In the genomic region with DNA sequence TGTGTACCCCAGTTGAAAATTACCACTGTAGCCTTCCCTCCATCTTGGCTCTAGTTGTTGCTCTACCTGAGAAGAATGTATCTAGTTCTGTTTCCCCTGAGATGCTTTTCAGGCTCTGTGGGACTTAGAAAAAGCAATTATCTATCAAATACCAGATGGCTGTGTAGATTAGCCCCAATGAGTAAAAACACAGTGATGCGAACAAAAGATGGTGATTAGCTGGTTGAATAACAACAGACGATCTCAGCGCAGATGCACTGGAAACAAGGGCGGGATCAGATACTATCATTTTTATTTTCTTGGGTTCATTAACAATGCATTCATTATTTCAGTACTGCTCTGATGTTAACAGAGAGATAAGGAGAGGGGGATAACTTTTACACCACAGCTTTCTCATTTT, we compare ENCODE assay signal across 18 cellular contexts.
"Had no signal": no experiment of that assay in that cellular context is flagged by ENCODE, and none has a peak within 500 bp of the region (broad histone marks: within the 10 kb centered on the region; RNA-seq: fewer than 3 reads in every experiment).

No MANE protein-coding gene starts in this region.

- H3K4me1 ChIP-seq: colonic mucosa, heart right ventricle, psoas muscle, spleen, transverse colon had no signal

- H3K27ac Mint-ChIP-seq: activated CD4-positive, alpha-beta memory T cell treated with anti-CD3 and anti-CD28 coated beads, Interleukin-2, amount 10 ng/mL, durations not matched to agents 7 days and 5 days; activated naive CD8-positive, alpha-beta T cell treated with anti-CD3 and anti-CD28 coated beads, Interleukin-2, amount 50 U/mL, for 24 hours; nephron; stimulated activated memory B cell treated with anti-CD40 and anti-IgM and Interleukin-4, amounts not matched to agents 10 μg/mL and 1 μg/mL and 100 μg/mL, for 72 hours had no signal

- H3K9me3 Mint-ChIP-seq: activated CD4-positive, alpha-beta memory T cell treated with anti-CD3 and anti-CD28 coated beads, Interleukin-2, amount 10 ng/mL, durations not matched to agents 7 days and 5 days; activated naive CD8-positive, alpha-beta T cell treated with anti-CD3 and anti-CD28 coated beads, Interleukin-2, amount 50 U/mL, for 24 hours; stimulated activated memory B cell treated with anti-CD40 and anti-IgM and Interleukin-4, amounts not matched to agents 10 μg/mL and 1 μg/mL and 100 μg/mL, for 72 hours had no signal

- ATAC-seq: activated naive CD8-positive, alpha-beta T cell treated with anti-CD3 and anti-CD28 coated beads, Interleukin-2, amount 50 U/mL, for 24 hours; heart right ventricle; left ventricle myocardium superior; psoas muscle; sciatic nerve; stimulated activated memory B cell treated with anti-CD40 and anti-IgM and Interleukin-4, amounts not matched to agents 10 μg/mL and 1 μg/mL and 100 μg/mL, for 72 hours had no signal

- H3K4me3 Mint-ChIP-seq: activated CD4-positive, alpha-beta memory T cell treated with anti-CD3 and anti-CD28 coated beads, Interleukin-2, amount 10 ng/mL, durations not matched to agents 7 days and 5 days; activated naive CD8-positive, alpha-beta T cell treated with anti-CD3 and anti-CD28 coated beads, Interleukin-2, amount 50 U/mL, for 24 hours; nephron; stimulated activated memory B cell treated with anti-CD40 and anti-IgM and Interleukin-4, amounts not matched to agents 10 μg/mL and 1 μg/mL and 100 μg/mL, for 72 hours had no signal

- DNase-seq: activated CD4-positive, alpha-beta memory T cell treated with anti-CD3 and anti-CD28 coated beads, Interleukin-2, amount 10 ng/mL, durations not matched to agents 7 days and 5 days; activated CD4-positive, alpha-beta T cell treated with anti-CD3 and anti-CD28 coated beads for 1 hour; activated naive CD4-positive, alpha-beta T cell treated with Interleukin-2 at 50 U/mL for 16 hours; activated naive CD8-positive, alpha-beta T cell treated with anti-CD3 and anti-CD28 coated beads, Interleukin-2, amount 50 U/mL, for 24 hours; caudate nucleus; colonic mucosa; foreskin melanocyte; heart right ventricle; left ventricle myocardium superior; mesendoderm; psoas muscle; spleen; stimulated activated CD4-positive, alpha-beta T cell treated with anti-CD3 and anti-CD28 coated beads, Interleukin-1b, Interleukin-23, amount 100 ng/mL, for 48 hours; transverse colon had no signal

- H3K4me3 ChIP-seq: colonic mucosa, heart right ventricle, psoas muscle, spleen, transverse colon had no signal

- H3K27ac ChIP-seq: colonic mucosa, heart right ventricle, psoas muscle, spleen, transverse colon had no signal

- FAIRE-seq: keratinocyte had no signal

- H3K36me3 ChIP-seq: colonic mucosa, heart right ventricle, spleen, transverse colon had no signal

- H3K9me3 ChIP-seq: colonic mucosa, psoas muscle, transverse colon had no signal

- H3K27me3 ChIP-seq: colonic mucosa, heart right ventricle, transverse colon had no signal

- H3K36me3 Mint-ChIP-seq: stimulated activated memory B cell treated with anti-CD40 and anti-IgM and Interleukin-4, amounts not matched to agents 10 μg/mL and 1 μg/mL and 100 μg/mL, for 72 hours had no signal

- H3K4me1 Mint-ChIP-seq: activated CD4-positive, alpha-beta memory T cell treated with anti-CD3 and anti-CD28 coated beads, Interleukin-2, amount 10 ng/mL, durations not matched to agents 7 days and 5 days; activated naive CD8-positive, alpha-beta T cell treated with anti-CD3 and anti-CD28 coated beads, Interleukin-2, amount 50 U/mL, for 24 hours; nephron; stimulated activated memory B cell treated with anti-CD40 and anti-IgM and Interleukin-4, amounts not matched to agents 10 μg/mL and 1 μg/mL and 100 μg/mL, for 72 hours had no signal

- H3K27me3 Mint-ChIP-seq: activated CD4-positive, alpha-beta memory T cell treated with anti-CD3 and anti-CD28 coated beads, Interleukin-2, amount 10 ng/mL, durations not matched to agents 7 days and 5 days had no signal
